In genomic region chr14:35331605-35332516, GRCh38 we compare ENCODE assay signal across 8 cellular contexts. TPM values are rescaled to one million over a fixed set of nuclear protein-coding genes. Genes with fewer than 3 reads are reported as not detected.
DNase-seq lines count a peak whose midpoint lies in the region; ATAC-seq and TF ChIP-seq lines count a peak whose summit lies in the region.

No MANE protein-coding gene starts in this region.

- intact Hi-C loops in upper lobe of right lung (cut with DNase I), result no loop called here
- intact Hi-C loops in left ventricle myocardium superior (cut with micrococcal nuclease), result no loop called here

- no peak overlapping the region for H3K4me3 ChIP-seq in upper lobe of right lung

- H3K27ac ChIP-seq in upper lobe of right lung, result peak overlapping the region; percentile 94

- peaks cover 50% of the 10 kb centered on the region for H3K4me1 ChIP-seq in upper lobe of right lung

- no peak for TF ChIP-seq CTCF in upper lobe of right lung (IDR thresholded peaks at IDR 0.05)

- H3K27me3 ChIP-seq in upper lobe of right lung, result no peaks in the 10 kb centered on the region

- DNase-seq in UCSD-AML1 (lab: John Stamatoyannopoulos, UW; ENCODE audit: unreplicated experiment) (peak; percentile 63), iPS-NIHi11 (ENCODE audit: low spot score) (peak; percentile 44), upper lobe of right lung (peak; percentile 82), left ventricle myocardium superior (no peak)
- DNase-seq in stimulated activated CD4-positive, alpha-beta T cell treated with anti-CD3 and anti-CD28 coated beads, Interleukin-15, amount 100 ng/mL, for 24 hours, result no peak

- no peaks in the 10 kb centered on the region for H3K36me3 ChIP-seq in upper lobe of right lung

- H3K9me3 ChIP-seq in upper lobe of right lung, result no peaks in the 10 kb centered on the region

- ATAC-seq in GM18520 (IDR thresholded peaks at IDR 0.05; ENCODE audit: unreplicated experiment) (peak; percentile 60), HG02798 (IDR thresholded peaks at IDR 0.05; ENCODE audit: poor library complexity, unreplicated experiment) (peak; percentile 61), upper lobe of right lung (peak; percentile 54), GM18519 (IDR thresholded peaks at IDR 0.05; ENCODE audit: low FRiP score, unreplicated experiment) (no peak), left ventricle myocardium superior (no peak)

RNA-seq across cellular contexts. Expression of gene PSMA6, which starts 39.7 kb away (rescaled TPM):
- total RNA-seq in upper lobe of right lung, result 157 TPM
- total RNA-seq in left ventricle myocardium superior, result 185 TPM

Comparison
In these comparisons a context has a peak if more than half of its experiments do, and no peak if none do; other contexts are left out.
1. ATAC-seq: peak in GM18520 (single experiment), HG02798 (single experiment) and upper lobe of right lung (single experiment); none in GM18519 (single experiment) and left ventricle myocardium superior (single experiment).
2. DNase-seq: peak in UCSD-AML1 (single experiment), iPS-NIHi11 (single experiment) and upper lobe of right lung (single experiment); none in stimulated activated CD4-positive, alpha-beta T cell treated with anti-CD3 and anti-CD28 coated beads, Interleukin-15, amount 100 ng/mL, for 24 hours (single experiment) and left ventricle myocardium superior (single experiment).